In the genomic region with DNA sequence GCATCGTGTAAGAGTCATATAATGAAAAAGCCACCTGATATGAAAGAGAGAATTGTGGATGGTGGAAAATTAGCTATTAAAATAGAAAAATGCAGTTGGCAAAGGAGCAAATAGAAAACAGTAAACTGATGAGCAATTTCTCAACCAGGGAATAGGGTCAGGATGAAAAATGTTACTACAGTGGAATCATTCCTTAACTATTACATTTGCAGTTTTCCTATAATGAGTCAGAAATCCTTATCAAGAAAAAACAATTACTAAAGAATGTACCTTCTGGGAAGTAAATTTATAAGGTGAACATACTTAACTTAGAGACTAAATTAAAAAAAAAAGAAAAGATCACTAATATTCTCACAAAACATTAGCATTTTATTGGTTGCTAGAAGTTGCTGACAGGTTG, we compare ENCODE assay signal across 27 cellular contexts.
DNase-seq lines count a peak whose midpoint lies in the region; ATAC-seq, FAIRE-seq and TF ChIP-seq lines count a peak whose summit lies in the region.
"Had no signal": no experiment of that assay in that cellular context is flagged by ENCODE, and none has a peak within 500 bp of the region (broad histone marks: within the 10 kb centered on the region; RNA-seq: fewer than 3 reads in every experiment).

No MANE protein-coding gene starts in this region.

- H3K9me3 Mint-ChIP-seq in HFFc6, result no peaks in the 10 kb centered on the region
- no peaks in the 10 kb centered on the region for H3K9me3 Mint-ChIP-seq in astrocyte (ENCODE audit: unreplicated experiment)
- H3K9me3 Mint-ChIP-seq in glutamatergic neuron (ENCODE audit: unreplicated experiment), result peaks cover 4% of the 10 kb centered on the region
- H3K9me3 Mint-ChIP-seq in nephron progenitor cell, result no peaks in the 10 kb centered on the region
- H3K9me3 Mint-ChIP-seq in activated CD8-positive, alpha-beta memory T cell treated with anti-CD3 and anti-CD28 coated beads, Interleukin-2, amount 10 ng/mL, durations not matched to agents 7 days and 5 days (ENCODE audit: low read depth), result no peaks in the 10 kb centered on the region
- H3K9me3 Mint-ChIP-seq: activated CD4-positive, alpha-beta memory T cell treated with anti-CD3 and anti-CD28 coated beads, Interleukin-2, amount 10 ng/mL, durations not matched to agents 7 days and 5 days; activated naive CD8-positive, alpha-beta T cell treated with anti-CD3 and anti-CD28 coated beads for 36 hours; neural progenitor cell had no signal

- FAIRE-seq in astrocyte (lab: Jason Lieb, UNC) (no peak), GM19239 (lab: Jason Lieb, UNC) (no peak)
- FAIRE-seq: GM12892 had no signal

- H3K27me3 Mint-ChIP-seq in HFFc6 (ENCODE audit: insufficient read depth) (peaks cover 2% of the 10 kb centered on the region; the same call in 1 of the 2 replicates), astrocyte (ENCODE audit: low read depth, unreplicated experiment) (no peaks in the 10 kb centered on the region), glutamatergic neuron (ENCODE audit: unreplicated experiment) (no peaks in the 10 kb centered on the region), nephron progenitor cell (ENCODE audit: low read depth, poor library complexity) (peaks cover 4% of the 10 kb centered on the region)
- H3K27me3 Mint-ChIP-seq in activated CD8-positive, alpha-beta memory T cell treated with anti-CD3 and anti-CD28 coated beads, Interleukin-2, amount 10 ng/mL, durations not matched to agents 7 days and 5 days, result no peaks in the 10 kb centered on the region
- H3K27me3 Mint-ChIP-seq: activated CD4-positive, alpha-beta memory T cell treated with anti-CD3 and anti-CD28 coated beads, Interleukin-2, amount 10 ng/mL, durations not matched to agents 7 days and 5 days; activated naive CD8-positive, alpha-beta T cell treated with anti-CD3 and anti-CD28 coated beads for 36 hours; memory B cell; stimulated activated memory B cell treated with anti-CD40 and anti-IgM and Interleukin-4, amounts not matched to agents 10 μg/mL and 1 μg/mL and 100 μg/mL, for 72 hours had no signal

- CTCF ChIA-PET in activated CD8-positive, alpha-beta memory T cell treated with anti-CD3 and anti-CD28 coated beads, Interleukin-2, amount 10 ng/mL, durations not matched to agents 7 days and 5 days (lab: Charles Lee), result no interaction called here

- H3K4me1 Mint-ChIP-seq in HFFc6 (ENCODE audit: low read depth) (peaks cover 63% of the 10 kb centered on the region), astrocyte (ENCODE audit: low read depth, unreplicated experiment) (peaks cover 9% of the 10 kb centered on the region), glutamatergic neuron (ENCODE audit: low read depth, unreplicated experiment) (peaks cover 24% of the 10 kb centered on the region), nephron progenitor cell (peaks cover 27% of the 10 kb centered on the region)
- H3K4me1 Mint-ChIP-seq in activated CD8-positive, alpha-beta memory T cell treated with anti-CD3 and anti-CD28 coated beads, Interleukin-2, amount 10 ng/mL, durations not matched to agents 7 days and 5 days, result no peaks in the 10 kb centered on the region
- H3K4me1 Mint-ChIP-seq: activated CD4-positive, alpha-beta memory T cell treated with anti-CD3 and anti-CD28 coated beads, Interleukin-2, amount 10 ng/mL, durations not matched to agents 7 days and 5 days; activated naive CD8-positive, alpha-beta T cell treated with anti-CD3 and anti-CD28 coated beads for 36 hours; memory B cell; neural progenitor cell; stimulated activated memory B cell treated with anti-CD40 and anti-IgM and Interleukin-4, amounts not matched to agents 10 μg/mL and 1 μg/mL and 100 μg/mL, for 72 hours had no signal

- ATAC-seq in activated CD8-positive, alpha-beta memory T cell treated with anti-CD3 and anti-CD28 coated beads, Interleukin-2, amount 10 ng/mL, durations not matched to agents 7 days and 5 days, result no peak
- no peak for ATAC-seq in HG03175 (IDR thresholded peaks at IDR 0.05; ENCODE audit: unreplicated experiment)
- ATAC-seq: heart left ventricle; left colon; sciatic nerve; stimulated activated memory B cell treated with anti-CD40 and anti-IgM and Interleukin-4, amounts not matched to agents 10 μg/mL and 1 μg/mL and 100 μg/mL, for 72 hours; upper lobe of right lung had no signal

- no peaks in the 10 kb centered on the region for H3K79me2 ChIP-seq in astrocyte (ENCODE audit: insufficient read depth, low read length)

- TF ChIP-seq CTCF in HFFc6 (IDR thresholded peaks at IDR 0.05), result no peak
- no peak for TF ChIP-seq CTCF in astrocyte (IDR thresholded peaks at IDR 0.05; ENCODE audit: insufficient read depth, low read depth, low read length)
- no peak for TF ChIP-seq CTCF in glutamatergic neuron (IDR thresholded peaks at IDR 0.05; ENCODE audit: partially characterized antibody, unreplicated experiment)
- no peak for TF ChIP-seq CTCF in nephron progenitor cell (IDR thresholded peaks at IDR 0.05)

- H3K4me3 Mint-ChIP-seq in HFFc6 (no peak overlapping the region), astrocyte (ENCODE audit: unreplicated experiment) (no peak overlapping the region), glutamatergic neuron (ENCODE audit: unreplicated experiment) (no peak overlapping the region), nephron progenitor cell (no peak overlapping the region)
- no peak overlapping the region for H3K4me3 Mint-ChIP-seq in activated CD8-positive, alpha-beta memory T cell treated with anti-CD3 and anti-CD28 coated beads, Interleukin-2, amount 10 ng/mL, durations not matched to agents 7 days and 5 days
- H3K4me3 Mint-ChIP-seq: activated CD4-positive, alpha-beta memory T cell treated with anti-CD3 and anti-CD28 coated beads, Interleukin-2, amount 10 ng/mL, durations not matched to agents 7 days and 5 days; activated naive CD8-positive, alpha-beta T cell treated with anti-CD3 and anti-CD28 coated beads for 36 hours; memory B cell; neural progenitor cell; stimulated activated memory B cell treated with anti-CD40 and anti-IgM and Interleukin-4, amounts not matched to agents 10 μg/mL and 1 μg/mL and 100 μg/mL, for 72 hours had no signal

- DNase-seq in AG20443 (ENCODE audit: low spot score) (peak; percentile 34), HFFc6 (peak; percentile 43), astrocyte (ENCODE audit: low read depth) (peak; percentile 74), glutamatergic neuron (no peak), GM19239 (ENCODE audit: insufficient read length, low spot score) (no peak), nephron progenitor cell (no peak)
- no peak for DNase-seq in activated CD8-positive, alpha-beta memory T cell treated with anti-CD3 and anti-CD28 coated beads, Interleukin-2, amount 10 ng/mL, durations not matched to agents 7 days and 5 days
- DNase-seq: activated CD4-positive, alpha-beta memory T cell treated with anti-CD3 and anti-CD28 coated beads, Interleukin-2, amount 10 ng/mL, durations not matched to agents 7 days and 5 days; activated CD4-positive, alpha-beta T cell treated with anti-CD3 and anti-CD28 coated beads for 1 hour; activated effector memory CD4-positive, alpha-beta T cell treated with Interleukin-2 at 50 U/mL for 16 hours; activated naive CD8-positive, alpha-beta T cell treated with anti-CD3 and anti-CD28 coated beads for 36 hours; activated T-cell treated with anti-CD3 and anti-CD28 coated beads for 4 hours; C1 segment of cervical spinal cord; Caco-2; heart left ventricle; left colon; MV-4-11; NCI-H446 treated with DMSO at 0.1 percent for 48 hours; stimulated activated CD4-positive, alpha-beta T cell treated with anti-CD3 and anti-CD28 coated beads, Interleukin-4, amount 100 ng/mL, for 4 hours; substantia nigra; upper lobe of right lung had no signal

- no peaks in the 10 kb centered on the region for H3K27me3 ChIP-seq in astrocyte (ENCODE audit: insufficient read depth, low read length)
- H3K27me3 ChIP-seq: heart left ventricle, neural progenitor cell, upper lobe of right lung had no signal

- H3K9ac ChIP-seq in astrocyte (ENCODE audit: low read length), result no peak overlapping the region
- H3K9ac ChIP-seq: neural progenitor cell had no signal

- no peak overlapping the region for H3K4me3 ChIP-seq in astrocyte (ENCODE audit: insufficient read depth, low read depth, low read length)
- H3K4me3 ChIP-seq: heart left ventricle, neural progenitor cell, upper lobe of right lung had no signal

- no peaks in the 10 kb centered on the region for H3K36me3 ChIP-seq in astrocyte (ENCODE audit: insufficient read depth, low read length)
- H3K36me3 ChIP-seq: heart left ventricle, neural progenitor cell, upper lobe of right lung had no signal

- H3K27ac Mint-ChIP-seq in HFFc6, result no peak overlapping the region
- no peak overlapping the region for H3K27ac Mint-ChIP-seq in astrocyte (ENCODE audit: unreplicated experiment)
- peak overlapping the region; percentile 49 for H3K27ac Mint-ChIP-seq in glutamatergic neuron (ENCODE audit: unreplicated experiment)
- H3K27ac Mint-ChIP-seq in nephron progenitor cell, result no peak overlapping the region
- no peak overlapping the region for H3K27ac Mint-ChIP-seq in activated CD8-positive, alpha-beta memory T cell treated with anti-CD3 and anti-CD28 coated beads, Interleukin-2, amount 10 ng/mL, durations not matched to agents 7 days and 5 days
- H3K27ac Mint-ChIP-seq: activated CD4-positive, alpha-beta memory T cell treated with anti-CD3 and anti-CD28 coated beads, Interleukin-2, amount 10 ng/mL, durations not matched to agents 7 days and 5 days; activated naive CD8-positive, alpha-beta T cell treated with anti-CD3 and anti-CD28 coated beads for 36 hours; memory B cell; neural progenitor cell; stimulated activated memory B cell treated with anti-CD40 and anti-IgM and Interleukin-4, amounts not matched to agents 10 μg/mL and 1 μg/mL and 100 μg/mL, for 72 hours had no signal

- H3K4me2 ChIP-seq in astrocyte (ENCODE audit: low read length), result peak overlapping the region; percentile 51
- H3K4me2 ChIP-seq: neural progenitor cell had no signal

- H3K27ac ChIP-seq in astrocyte (ENCODE audit: low read depth, low read length), result peak overlapping the region; percentile 22
- H3K27ac ChIP-seq: heart left ventricle, neural progenitor cell, upper lobe of right lung had no signal

- H2AFZ ChIP-seq in astrocyte (ENCODE audit: low read depth, low read length), result no peak overlapping the region
- H2AFZ ChIP-seq: neural progenitor cell had no signal

- H3K4me1 ChIP-seq in astrocyte (ENCODE audit: insufficient read depth, low read length), result peaks cover 15% of the 10 kb centered on the region
- H3K4me1 ChIP-seq: heart left ventricle, neural progenitor cell, upper lobe of right lung had no signal

- peaks cover 4% of the 10 kb centered on the region; the same call in 1 of the 2 replicates for H3K36me3 Mint-ChIP-seq in HFFc6 (ENCODE audit: low read depth)
- no peaks in the 10 kb centered on the region for H3K36me3 Mint-ChIP-seq in astrocyte (ENCODE audit: low read depth, unreplicated experiment)
- no peaks in the 10 kb centered on the region for H3K36me3 Mint-ChIP-seq in glutamatergic neuron (ENCODE audit: unreplicated experiment)
- no peaks in the 10 kb centered on the region for H3K36me3 Mint-ChIP-seq in nephron progenitor cell (ENCODE audit: low read depth)
- H3K36me3 Mint-ChIP-seq in activated CD8-positive, alpha-beta memory T cell treated with anti-CD3 and anti-CD28 coated beads, Interleukin-2, amount 10 ng/mL, durations not matched to agents 7 days and 5 days, result no peaks in the 10 kb centered on the region
- H3K36me3 Mint-ChIP-seq: activated naive CD8-positive, alpha-beta T cell treated with anti-CD3 and anti-CD28 coated beads for 36 hours; memory B cell; neural progenitor cell; stimulated activated memory B cell treated with anti-CD40 and anti-IgM and Interleukin-4, amounts not matched to agents 10 μg/mL and 1 μg/mL and 100 μg/mL, for 72 hours had no signal

- no peaks in the 10 kb centered on the region for H3K9me3 ChIP-seq in astrocyte (ENCODE audit: insufficient read depth, low read depth, low read length)
- H3K9me3 ChIP-seq: Caco-2, upper lobe of right lung had no signal

- no peaks in the 10 kb centered on the region for H4K20me1 ChIP-seq in astrocyte (ENCODE audit: insufficient read depth, low read length)

Comparison
In these comparisons a context has a peak if more than half of its experiments do, and no peak if none do; other contexts are left out.
1. DNase-seq: peak in AG20443 (single experiment), HFFc6 (single experiment) and astrocyte (single experiment); none in glutamatergic neuron (single experiment), GM19239 (single experiment), nephron progenitor cell (single experiment) and activated CD8-positive, alpha-beta memory T cell treated with anti-CD3 and anti-CD28 coated beads, Interleukin-2, amount 10 ng/mL, durations not matched to agents 7 days and 5 days (single experiment).